ENCODE assay signal across 21 cellular contexts in the genomic region with DNA sequence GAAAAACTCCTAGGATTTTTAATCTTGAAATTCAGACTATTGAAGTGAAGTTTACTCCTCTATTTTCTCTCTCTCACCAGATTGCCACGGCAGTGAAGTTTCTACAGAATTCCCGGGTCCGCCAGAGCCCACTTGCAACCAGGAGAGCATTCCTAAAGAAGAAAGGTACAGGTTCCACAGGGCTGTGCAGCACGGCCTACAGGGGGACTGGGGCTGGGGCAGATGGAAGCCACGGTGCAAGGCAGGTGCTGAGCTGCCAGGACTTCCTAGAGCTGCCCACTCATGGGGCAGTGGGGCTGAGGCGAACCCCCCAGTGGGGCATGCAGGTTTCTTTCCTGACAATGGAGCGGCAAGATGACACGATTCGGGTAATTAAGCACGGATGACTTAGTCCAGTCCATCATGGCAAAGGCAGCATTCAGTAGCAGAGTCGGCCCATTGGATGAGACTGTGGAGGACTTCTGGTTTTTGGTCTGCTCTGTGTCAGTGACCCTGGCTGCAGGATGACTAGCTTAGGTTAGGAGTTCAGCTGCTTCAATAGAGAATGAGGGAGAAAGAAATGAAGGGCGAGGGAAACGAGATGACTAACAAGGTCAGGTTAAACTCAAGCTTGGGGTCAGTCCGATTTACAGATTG.
A peak's percentile ranks its signal among the peaks of the same experiment; 100 is the strongest.
DNase-seq lines count a peak whose midpoint lies in the region; ATAC-seq and TF ChIP-seq lines count a peak whose summit lies in the region.
"Had no signal": no experiment of that assay in that cellular context is flagged by ENCODE, and none has a peak within 500 bp of the region (broad histone marks: within the 10 kb centered on the region; RNA-seq: fewer than 3 reads in every experiment).

No MANE protein-coding gene starts in this region.

- DNase-seq in NCI-H82 (lab: John Stamatoyannopoulos, UW): peak; percentile 16
- DNase-seq in NCI-H82 treated with DMSO at 0.1 percent for 48 hours (lab: John Stamatoyannopoulos, UW; ENCODE audit: unreplicated experiment): no peak
- DNase-seq in SK-N-DZ (ENCODE audit: low spot score): peak; percentile 55
- no peak for DNase-seq in glutamatergic neuron
- DNase-seq in stimulated activated naive B cell treated with anti-CD40 and anti-IgM and Interleukin-4, amounts not matched to agents 10 μg/mL and 1 μg/mL and 100 μg/mL, for 72 hours: no peak
- no peak for DNase-seq in naive thymus-derived CD8-positive, alpha-beta T cell
- no peak for DNase-seq in DMS53 treated with DMSO at 0.1 percent for 48 hours (lab: John Stamatoyannopoulos, UW; ENCODE audit: unreplicated experiment)
- no peak for DNase-seq in GM20000 (ENCODE audit: low spot score)
- DNase-seq: 8988T; C1 segment of cervical spinal cord; GM23248; IMR-90; Karpas-422; MV-4-11; NCI-H1105 treated with DMSO at 0.1 percent for 48 hours; NCI-H2029 treated with DMSO at 0.1 percent for 48 hours; NCI-H446; NK-92 treated with Interleukin-12 subunit alpha and Interleukin-12 subunit beta, amount 100 ng/mL, for 24 hours; SHP77 treated with DMSO at 0.1 percent for 48 hours had no signal

- no peak overlapping the region for H3K4me3 Mint-ChIP-seq in glutamatergic neuron (ENCODE audit: unreplicated experiment)
- no peak overlapping the region for H3K4me3 Mint-ChIP-seq in stimulated activated naive B cell treated with anti-CD40 and anti-IgM and Interleukin-4, amounts not matched to agents 10 μg/mL and 1 μg/mL and 100 μg/mL, for 72 hours
- no peak overlapping the region for H3K4me3 Mint-ChIP-seq in naive thymus-derived CD8-positive, alpha-beta T cell

- no peak overlapping the region for H3K27ac Mint-ChIP-seq in glutamatergic neuron (ENCODE audit: unreplicated experiment)
- peak overlapping the region; percentile 53 for H3K27ac Mint-ChIP-seq in stimulated activated naive B cell treated with anti-CD40 and anti-IgM and Interleukin-4, amounts not matched to agents 10 μg/mL and 1 μg/mL and 100 μg/mL, for 72 hours
- no peak overlapping the region for H3K27ac Mint-ChIP-seq in naive thymus-derived CD8-positive, alpha-beta T cell

- H3K4me1 Mint-ChIP-seq in glutamatergic neuron (ENCODE audit: low read depth, unreplicated experiment): peaks cover 64% of the 10 kb centered on the region
- H3K4me1 Mint-ChIP-seq in stimulated activated naive B cell treated with anti-CD40 and anti-IgM and Interleukin-4, amounts not matched to agents 10 μg/mL and 1 μg/mL and 100 μg/mL, for 72 hours: peaks cover 6% of the 10 kb centered on the region in 2 donors
- H3K4me1 Mint-ChIP-seq in naive thymus-derived CD8-positive, alpha-beta T cell: peaks cover 0 to 23% (median 16%) of the 10 kb centered on the region in 4 donors

- peaks cover 3% of the 10 kb centered on the region for H3K9me3 Mint-ChIP-seq in glutamatergic neuron (ENCODE audit: unreplicated experiment)
- no peaks in the 10 kb centered on the region for H3K9me3 Mint-ChIP-seq in stimulated activated naive B cell treated with anti-CD40 and anti-IgM and Interleukin-4, amounts not matched to agents 10 μg/mL and 1 μg/mL and 100 μg/mL, for 72 hours
- no peaks in the 10 kb centered on the region for H3K9me3 Mint-ChIP-seq in naive thymus-derived CD8-positive, alpha-beta T cell

- peak; percentile 18 for TF ChIP-seq CTCF in glutamatergic neuron (IDR thresholded peaks at IDR 0.05; ENCODE audit: partially characterized antibody, unreplicated experiment)
- no peak for TF ChIP-seq CTCF in GM20000 (IDR thresholded peaks at IDR 0.05; ENCODE audit: extremely low read depth, missing control alignments)

- peaks cover 5% of the 10 kb centered on the region for H3K27me3 Mint-ChIP-seq in glutamatergic neuron (ENCODE audit: unreplicated experiment)
- no peaks in the 10 kb centered on the region for H3K27me3 Mint-ChIP-seq in stimulated activated naive B cell treated with anti-CD40 and anti-IgM and Interleukin-4, amounts not matched to agents 10 μg/mL and 1 μg/mL and 100 μg/mL, for 72 hours
- H3K27me3 Mint-ChIP-seq in naive thymus-derived CD8-positive, alpha-beta T cell: no peaks in the 10 kb centered on the region

- POLR2A ChIA-PET in naive thymus-derived CD8-positive, alpha-beta T cell (lab: Charles Lee): no interaction called here

- ATAC-seq in stimulated activated naive B cell treated with anti-CD40 and anti-IgM and Interleukin-4, amounts not matched to agents 10 μg/mL and 1 μg/mL and 100 μg/mL, for 72 hours (replicated peaks): no peak
- ATAC-seq in naive thymus-derived CD8-positive, alpha-beta T cell: no peak
- ATAC-seq: HCT116, SK-N-SH treated with all-trans-retinoic acid at 6 μM for 48 hours had no signal

- no peaks in the 10 kb centered on the region for H3K36me3 Mint-ChIP-seq in glutamatergic neuron (ENCODE audit: unreplicated experiment)
- H3K36me3 Mint-ChIP-seq in stimulated activated naive B cell treated with anti-CD40 and anti-IgM and Interleukin-4, amounts not matched to agents 10 μg/mL and 1 μg/mL and 100 μg/mL, for 72 hours: peaks cover 24 to 35% of the 10 kb centered on the region in 2 donors
- H3K36me3 Mint-ChIP-seq in naive thymus-derived CD8-positive, alpha-beta T cell: peaks cover 8 to 61% (median 27%) of the 10 kb centered on the region in 3 donors

Comparison
In these comparisons a context has a peak if more than half of its experiments do, and no peak if none do; other contexts are left out.
1. DNase-seq: peak in NCI-H82 (single experiment) and SK-N-DZ (single experiment); none in NCI-H82 treated with DMSO at 0.1 percent for 48 hours (single experiment), glutamatergic neuron (single experiment), stimulated activated naive B cell treated with anti-CD40 and anti-IgM and Interleukin-4, amounts not matched to agents 10 μg/mL and 1 μg/mL and 100 μg/mL, for 72 hours (single experiment), naive thymus-derived CD8-positive, alpha-beta T cell (0 of 10), DMS53 treated with DMSO at 0.1 percent for 48 hours (single experiment) and GM20000 (single experiment).